ENCODE assay signal across 16 cellular contexts in genomic region chr1:214567481-214567980, GRCh38.
"Had no signal": no experiment of that assay in that cellular context is flagged by ENCODE, and none has a peak within 500 bp of the region (broad histone marks: within the 10 kb centered on the region; RNA-seq: fewer than 3 reads in every experiment).

No MANE protein-coding gene starts in this region.

- H3K27ac Mint-ChIP-seq: activated naive CD4-positive, alpha-beta T cell treated with anti-CD3 and anti-CD28 coated beads, Interleukin-2, amount 50 U/mL, for 72 hours; effector memory CD8-positive, alpha-beta T cell; naive thymus-derived CD8-positive, alpha-beta T cell; stimulated activated memory B cell treated with anti-CD40 and anti-IgM and Interleukin-4, amounts not matched to agents 10 μg/mL and 1 μg/mL and 100 μg/mL, for 72 hours; type B pancreatic cell had no signal

- H3K27ac ChIP-seq: adrenal gland, cardiac muscle cell, right lobe of liver, spleen, testis had no signal

- H3K4me3 Mint-ChIP-seq: effector memory CD8-positive, alpha-beta T cell; naive thymus-derived CD8-positive, alpha-beta T cell; stimulated activated memory B cell treated with anti-CD40 and anti-IgM and Interleukin-4, amounts not matched to agents 10 μg/mL and 1 μg/mL and 100 μg/mL, for 72 hours; type B pancreatic cell had no signal

- H3K9me3 Mint-ChIP-seq: activated naive CD4-positive, alpha-beta T cell treated with anti-CD3 and anti-CD28 coated beads, Interleukin-2, amount 50 U/mL, for 72 hours; effector memory CD8-positive, alpha-beta T cell; type B pancreatic cell had no signal

- H3K36me3 ChIP-seq: adrenal gland, cardiac muscle cell, pancreas, right lobe of liver, spleen had no signal

- H3K27me3 Mint-ChIP-seq: type B pancreatic cell had no signal

- H3K4me1 Mint-ChIP-seq: naive thymus-derived CD8-positive, alpha-beta T cell; stimulated activated memory B cell treated with anti-CD40 and anti-IgM and Interleukin-4, amounts not matched to agents 10 μg/mL and 1 μg/mL and 100 μg/mL, for 72 hours had no signal

- H3K27me3 ChIP-seq: adrenal gland, cardiac muscle cell, pancreas, right lobe of liver, testis had no signal

- H3K9me3 ChIP-seq: adrenal gland, pancreas, right lobe of liver, spleen, testis had no signal

- ATAC-seq: effector memory CD8-positive, alpha-beta T cell; naive thymus-derived CD8-positive, alpha-beta T cell; stimulated activated memory B cell treated with anti-CD40 and anti-IgM and Interleukin-4, amounts not matched to agents 10 μg/mL and 1 μg/mL and 100 μg/mL, for 72 hours had no signal

- H3K4me1 ChIP-seq: adrenal gland, pancreas, right lobe of liver, spleen, testis had no signal

- DNase-seq: activated CD4-positive, alpha-beta T cell treated with anti-CD3 and anti-CD28 coated beads, Interleukin-2, amount 50 U/mL, for 1 hour; activated CD8-positive, alpha-beta memory T cell treated with anti-CD3 and anti-CD28 coated beads, Interleukin-2, amount 50 U/mL, for 48 hours; activated gamma-delta T cell; adrenal gland; effector memory CD8-positive, alpha-beta T cell; left cardiac atrium; naive thymus-derived CD8-positive, alpha-beta T cell; pancreas; right lobe of liver; spleen; stimulated activated CD4-positive, alpha-beta T cell treated with anti-CD3 and anti-CD28 coated beads, Interleukin-4, amount 100 ng/mL, for 4 hours had no signal

- H3K4me3 ChIP-seq: adrenal gland, cardiac muscle cell, pancreas, right lobe of liver, spleen, testis had no signal

- H3K36me3 Mint-ChIP-seq: activated naive CD4-positive, alpha-beta T cell treated with anti-CD3 and anti-CD28 coated beads, Interleukin-2, amount 50 U/mL, for 72 hours; naive thymus-derived CD8-positive, alpha-beta T cell; stimulated activated memory B cell treated with anti-CD40 and anti-IgM and Interleukin-4, amounts not matched to agents 10 μg/mL and 1 μg/mL and 100 μg/mL, for 72 hours; type B pancreatic cell had no signal
